8 cellular contexts compared by ENCODE assay signal in the genomic region with DNA sequence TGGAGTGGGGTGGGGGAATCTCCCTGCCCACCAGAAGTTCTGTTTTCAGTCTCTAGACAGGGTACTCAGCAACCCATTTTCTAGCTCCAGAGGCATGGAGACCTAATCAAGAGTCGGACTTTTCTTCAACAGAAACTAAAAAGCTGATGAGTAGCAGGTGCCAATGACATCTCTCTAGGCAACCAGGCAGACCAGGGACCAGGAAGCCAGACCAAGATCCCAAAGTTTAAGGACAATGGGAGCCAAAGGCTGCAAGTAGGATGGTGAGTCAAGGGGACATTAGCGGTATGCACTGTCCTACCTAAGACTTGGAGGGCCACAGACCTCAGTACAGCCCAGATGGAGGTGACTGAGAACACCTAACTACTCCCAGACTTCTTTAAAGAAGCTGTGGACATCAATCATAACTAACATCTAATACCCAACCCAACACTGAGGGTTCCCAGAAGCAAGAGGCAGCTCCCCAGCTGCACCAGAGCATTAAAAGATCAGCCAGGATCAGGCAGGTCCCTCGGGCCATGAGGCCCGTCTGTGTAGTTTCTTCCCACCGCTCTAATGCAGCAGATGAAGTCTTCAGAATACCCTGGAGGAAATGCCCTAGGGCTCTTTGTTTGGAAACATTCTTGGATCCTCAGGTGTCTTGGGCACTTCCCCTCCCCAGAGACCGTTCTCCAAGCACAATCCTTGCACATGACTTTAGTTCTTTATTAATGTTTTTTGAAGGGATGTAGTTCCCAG. TPM values are rescaled to one million over a fixed set of nuclear protein-coding genes. Genes with fewer than 3 reads are reported as not detected.
A peak's percentile ranks its signal among the peaks of the same experiment; 100 is the strongest.
DNase-seq lines count a peak whose midpoint lies in the region; ATAC-seq and TF ChIP-seq lines count a peak whose summit lies in the region.

No MANE protein-coding gene starts in this region.

- peaks cover 20 to 32% of the 10 kb centered on the region in 2 donors for H3K4me1 Mint-ChIP-seq in natural killer cell

- peaks cover 16 to 36% (median 28%) of the 10 kb centered on the region in 11 experiments for H3K36me3 ChIP-seq in BLaER1 treated with 17β-estradiol and CSF1 and Interleukin-3, amounts not matched to agents 10 nM and 100 nM
- H3K36me3 ChIP-seq in Karpas-422 (ENCODE audit: insufficient read depth, low read length) = peaks cover 18% of the 10 kb centered on the region; the same call in 1 of the 2 replicates

- H3K36me3 Mint-ChIP-seq in natural killer cell = no peaks in the 10 kb centered on the region

- intact Hi-C loops in natural killer cell (cut with micrococcal nuclease) = loop anchor here (5.0 kb wide), 1 partner anchor 73 kb away; a partner anchor contains a TSS

- TF ChIP-seq CTCF in natural killer cell (IDR thresholded peaks at IDR 0.05) = no peak

- H3K27me3 ChIP-seq in BLaER1 treated with 17β-estradiol and CSF1 and Interleukin-3, amounts not matched to agents 10 nM and 100 nM = no peaks in the 10 kb centered on the region
- H3K27me3 ChIP-seq in Karpas-422 (ENCODE audit: low read length) = no peaks in the 10 kb centered on the region

- peak; percentile 57 for DNase-seq in Karpas-422
- peak; percentile 35 for DNase-seq in dermis blood vessel endothelial cell
- no peak for DNase-seq in natural killer cell
- DNase-seq in stimulated activated CD4-positive, alpha-beta T cell treated with anti-CD3 and anti-CD28 coated beads, Interleukin-2, amount 100 ng/mL, for 24 hours = no peak
- no peak for DNase-seq in KG1 (lab: John Stamatoyannopoulos, UW)
- DNase-seq in NCI-H2107 (lab: John Stamatoyannopoulos, UW) = no peak

- H3K27me3 Mint-ChIP-seq in natural killer cell (ENCODE audit: low read depth in 2 of 2) = no peaks in the 10 kb centered on the region

- H4K20me1 ChIP-seq in BLaER1 treated with 17β-estradiol and CSF1 and Interleukin-3, amounts not matched to agents 10 nM and 100 nM = peaks cover 0 to 21% (median 5%) of the 10 kb centered on the region in 11 experiments; a peak in 7 of 22 replicates
- H4K20me1 ChIP-seq in Karpas-422 (ENCODE audit: insufficient read depth, low read depth, low read length) = no peaks in the 10 kb centered on the region

- H3K4me3 Mint-ChIP-seq in natural killer cell = peak overlapping the region; percentile 92

- H3K9me2 ChIP-seq in Karpas-422 (replicated peaks; ENCODE audit: insufficient read depth, low read length) = no peaks in the 10 kb centered on the region

- peak overlapping the region; percentile 64 to 85 (median 76) for H3K4me3 ChIP-seq in BLaER1 treated with 17β-estradiol and CSF1 and Interleukin-3, amounts not matched to agents 10 nM and 100 nM
- H3K4me3 ChIP-seq in Karpas-422 (ENCODE audit: low read length) = peak overlapping the region; percentile 82

- H3K79me2 ChIP-seq in Karpas-422 (ENCODE audit: low read length) = peaks cover 22% of the 10 kb centered on the region

- peak overlapping the region; percentile 87 to 93 for H3K27ac Mint-ChIP-seq in natural killer cell

- H3K4me2 ChIP-seq in BLaER1 treated with 17β-estradiol and CSF1 and Interleukin-3, amounts not matched to agents 10 nM and 100 nM = peak overlapping the region; percentile 84 to 99 (median 95)
- H3K4me2 ChIP-seq in Karpas-422 (ENCODE audit: low read depth, low read length, poor library complexity, severe bottlenecking) = peak overlapping the region; percentile 82

- H3K9ac ChIP-seq in BLaER1 treated with 17β-estradiol and CSF1 and Interleukin-3, amounts not matched to agents 10 nM and 100 nM = peak overlapping the region; percentile 80 to 91 (median 89)
- H3K9ac ChIP-seq in Karpas-422 (ENCODE audit: low read length) = peak overlapping the region; percentile 92

- H2AFZ ChIP-seq in Karpas-422 (ENCODE audit: low read length) = no peak overlapping the region

- no peaks in the 10 kb centered on the region for H3K9me3 Mint-ChIP-seq in natural killer cell

- peak overlapping the region; percentile 82 to 96 (median 90) for H3K27ac ChIP-seq in BLaER1 treated with 17β-estradiol and CSF1 and Interleukin-3, amounts not matched to agents 10 nM and 100 nM
- H3K27ac ChIP-seq in Karpas-422 (ENCODE audit: low read length) = peak overlapping the region; percentile 63

- ATAC-seq in natural killer cell (no peak), HG03342 (IDR thresholded peaks at IDR 0.05; ENCODE audit: unreplicated experiment) (no peak)

- H3K4me1 ChIP-seq in BLaER1 treated with 17β-estradiol and CSF1 and Interleukin-3, amounts not matched to agents 10 nM and 100 nM = peaks cover 51 to 58% (median 52%) of the 10 kb centered on the region in 10 experiments
- peaks cover 18% of the 10 kb centered on the region for H3K4me1 ChIP-seq in Karpas-422 (ENCODE audit: low read length)

- H3K9me3 ChIP-seq in BLaER1 treated with 17β-estradiol and CSF1 and Interleukin-3, amounts not matched to agents 10 nM and 100 nM (replicated peaks in 1 of 11) = 0 out of 22 replicates have a peak, but pooled peaks cover 0 to 4% (median 0%) of the 10 kb centered on the region in 11 experiments
- peaks cover 4% of the 10 kb centered on the region; the same call in 1 of the 2 replicates for H3K9me3 ChIP-seq in Karpas-422 (ENCODE audit: low read length)

RNA-seq across cellular contexts. Expression of a gene that starts 1.0 kb away (rescaled TPM):
- 18.4 and 22.0 TPM in 2 replicates for total RNA-seq in Karpas-422 (2014; rRNA removed; shearing (Covaris generic); ENCODE audit: low replicate concordance)
- total RNA-seq in dermis blood vessel endothelial cell (22.0 and 25.9 TPM in 2 replicates), natural killer cell (10 to 100 TPM; 13.8 to 20.6 (median 15.6) TPM)

RNA-seq across cellular contexts. Expression of a gene that starts 6.2 kb away (rescaled TPM):
- total RNA-seq in Karpas-422 (2014; rRNA removed; shearing (Covaris generic); ENCODE audit: low replicate concordance) = 8.4 and 16.5 TPM in 2 replicates
- total RNA-seq in dermis blood vessel endothelial cell = 76.8 and 90.4 TPM in 2 replicates
- total RNA-seq in natural killer cell = 1 to 10 TPM; 2.4 to 7.0 (median 3.5) TPM

RNA-seq across cellular contexts. Expression of a gene that starts 32.3 kb away (rescaled TPM):
- 3.8 TPM in 1 of 2 replicates, not detected in the other for total RNA-seq in Karpas-422 (2014; rRNA removed; shearing (Covaris generic); ENCODE audit: low replicate concordance)
- 995 and 1,289 TPM in 2 replicates for total RNA-seq in dermis blood vessel endothelial cell
- 1 to 10 TPM in 2 of 3 donors, under 1 TPM in 1; 0.75 to 1.7 (median 1.2) TPM for total RNA-seq in natural killer cell

RNA-seq across cellular contexts. Expression of a gene that starts 44.5 kb away (rescaled TPM):
- 31.5 and 111 TPM in 2 replicates for total RNA-seq in Karpas-422 (2014; rRNA removed; shearing (Covaris generic); ENCODE audit: low replicate concordance)
- total RNA-seq in dermis blood vessel endothelial cell (50.2 and 58.4 TPM in 2 replicates), natural killer cell (10 to 100 TPM; 68.6 to 71.5 (median 68.6) TPM)

Comparison
In these comparisons a context has a peak if more than half of its experiments do, and no peak if none do; other contexts are left out.
1. DNase-seq: peak in Karpas-422 (single experiment) and dermis blood vessel endothelial cell (single experiment); none in natural killer cell (single experiment), stimulated activated CD4-positive, alpha-beta T cell treated with anti-CD3 and anti-CD28 coated beads, Interleukin-2, amount 100 ng/mL, for 24 hours (0 of 2), KG1 (single experiment) and NCI-H2107 (single experiment).
2. RNA of a gene that starts 32.3 kb away (total RNA-seq): 995 to 1,289 TPM in dermis blood vessel endothelial cell; 0.75 to 1.7 TPM in natural killer cell and 3.8 TPM in Karpas-422; every median in the first group is over 100 times any median in the second.